Comparison of ENCODE assay signal across 8 cellular contexts in the genomic region with DNA sequence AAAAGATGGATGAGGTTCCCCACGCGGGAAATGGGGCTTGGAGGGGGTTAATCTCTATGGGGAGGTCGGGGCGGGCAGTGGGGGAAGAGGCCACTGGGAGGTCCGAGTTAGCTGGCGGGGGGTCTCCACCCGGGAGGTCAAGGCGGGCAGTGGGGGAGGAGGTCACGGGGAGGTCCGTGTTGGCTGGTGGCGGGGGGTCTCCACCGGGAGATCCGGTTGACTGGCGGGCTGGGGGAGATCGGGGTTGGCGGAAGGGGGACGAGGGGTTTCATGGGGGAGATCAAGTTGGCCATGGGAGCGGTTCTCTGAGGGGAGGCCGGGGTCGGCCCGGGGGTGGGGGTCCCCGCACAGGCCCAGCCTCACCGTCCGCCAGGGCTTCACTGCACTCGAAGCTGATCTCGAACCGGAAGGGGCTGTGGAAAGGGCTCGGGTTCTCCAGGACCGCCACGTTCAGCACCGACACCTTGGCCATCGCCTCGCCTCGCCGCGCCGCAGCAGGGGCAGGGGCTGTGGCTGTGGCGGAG. TPM values are rescaled to one million over a fixed set of nuclear protein-coding genes. Genes with fewer than 3 reads are reported as not detected.
DNase-seq lines count a peak whose midpoint lies in the region; ATAC-seq and TF ChIP-seq lines count a peak whose summit lies in the region.

No MANE protein-coding gene starts in this region.

- peak overlapping the region; percentile 53; the same call in 1 of the 2 replicates for H3K27ac Mint-ChIP-seq in WTC11
- peak overlapping the region; percentile 96 for H3K27ac Mint-ChIP-seq in stimulated activated naive CD8-positive, alpha-beta T cell treated with anti-CD3 and anti-CD28 coated beads, Interleukin-15, amount 100 ng/mL, for 72 hours

- peak overlapping the region; percentile 86 for H3K4me3 Mint-ChIP-seq in WTC11
- peak overlapping the region; percentile 73 to 95 for H3K4me3 Mint-ChIP-seq in stimulated activated naive CD8-positive, alpha-beta T cell treated with anti-CD3 and anti-CD28 coated beads, Interleukin-15, amount 100 ng/mL, for 72 hours

- no peaks in the 10 kb centered on the region for H3K9me3 Mint-ChIP-seq in WTC11
- H3K9me3 Mint-ChIP-seq in stimulated activated naive CD8-positive, alpha-beta T cell treated with anti-CD3 and anti-CD28 coated beads, Interleukin-15, amount 100 ng/mL, for 72 hours: no peaks in the 10 kb centered on the region

- H3K4me3 ChIP-seq in iPS-18c (ENCODE audit: insufficient read depth, low read depth, low read length): peak overlapping the region; percentile 93

- DNase-seq in NK-92 treated with Interleukin-12 subunit alpha and Interleukin-12 subunit beta, amount 100 ng/mL, for 24 hours (lab: John Stamatoyannopoulos, UW): peak; percentile 65
- DNase-seq in NK-92 (lab: John Stamatoyannopoulos, UW; ENCODE audit: unreplicated experiment) (no peak), WTC11 (ENCODE audit: low spot score) (no peak), GDM1 (lab: John Stamatoyannopoulos, UW) (no peak), COR-L47 (lab: John Stamatoyannopoulos, UW) (no peak), NCI-H2171 (lab: John Stamatoyannopoulos, UW) (no peak)
- DNase-seq in stimulated activated naive CD8-positive, alpha-beta T cell treated with anti-CD3 and anti-CD28 coated beads, Interleukin-15, amount 100 ng/mL, for 72 hours: no peak

- CTCF ChIA-PET in WTC11 (lab: Charles Lee): interaction anchor here (0.7 to 4.7 kb wide), 75 partner anchors 8 to 554 kb away, joined by 3 to 91 read pairs (median 5); a partner anchor contains a TSS

- TF ChIP-seq CTCF in WTC11 (IDR thresholded peaks at IDR 0.05): no peak

- ATAC-seq in WTC11: no peak
- peak; percentile 7 for ATAC-seq in stimulated activated naive CD8-positive, alpha-beta T cell treated with anti-CD3 and anti-CD28 coated beads, Interleukin-15, amount 100 ng/mL, for 72 hours

- H3K36me3 Mint-ChIP-seq in WTC11: peaks cover 11% of the 10 kb centered on the region

- POLR2A ChIA-PET in WTC11 (lab: Charles Lee): interaction anchor here (0.7 to 1.8 kb wide), 12 partner anchors 15 to 336 kb away, joined by 3 to 12 read pairs (median 3); a partner anchor contains a TSS

- H3K27me3 Mint-ChIP-seq in WTC11 (ENCODE audit: low read depth): no peaks in the 10 kb centered on the region; the same call in 1 of the 2 replicates
- H3K27me3 Mint-ChIP-seq in stimulated activated naive CD8-positive, alpha-beta T cell treated with anti-CD3 and anti-CD28 coated beads, Interleukin-15, amount 100 ng/mL, for 72 hours: no peaks in the 10 kb centered on the region

- H3K4me1 Mint-ChIP-seq in WTC11: peaks cover 19% of the 10 kb centered on the region
- peaks cover 39% of the 10 kb centered on the region for H3K4me1 Mint-ChIP-seq in stimulated activated naive CD8-positive, alpha-beta T cell treated with anti-CD3 and anti-CD28 coated beads, Interleukin-15, amount 100 ng/mL, for 72 hours

- H3K9me3 ChIP-seq in iPS-18c (ENCODE audit: control insufficient read depth, insufficient read depth, low read length): no peaks in the 10 kb centered on the region

TF ChIP-seq in WTC11, 78 proteins besides CTCF, POLR2A, EP300 and RAD21 (continues in another document):
- TF ChIP-seq RELA (CRISPR knock-in tag; IDR thresholded peaks at IDR 0.05; ENCODE audit: borderline replicate concordance): no peak
- TF ChIP-seq, protein P1, sequence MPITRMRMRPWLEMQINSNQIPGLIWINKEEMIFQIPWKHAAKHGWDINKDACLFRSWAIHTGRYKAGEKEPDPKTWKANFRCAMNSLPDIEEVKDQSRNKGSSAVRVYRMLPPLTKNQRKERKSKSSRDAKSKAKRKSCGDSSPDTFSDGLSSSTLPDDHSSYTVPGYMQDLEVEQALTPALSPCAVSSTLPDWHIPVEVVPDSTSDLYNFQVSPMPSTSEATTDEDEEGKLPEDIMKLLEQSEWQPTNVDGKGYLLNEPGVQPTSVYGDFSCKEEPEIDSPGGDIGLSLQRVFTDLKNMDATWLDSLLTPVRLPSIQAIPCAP (CRISPR knock-in tag; IDR thresholded peaks at IDR 0.05): peak; percentile 78
- TF ChIP-seq ETV6 (CRISPR knock-in tag; IDR thresholded peaks at IDR 0.05): peak; percentile 88; the same call in 1 of the 2 replicates
- TF ChIP-seq, protein P2, sequence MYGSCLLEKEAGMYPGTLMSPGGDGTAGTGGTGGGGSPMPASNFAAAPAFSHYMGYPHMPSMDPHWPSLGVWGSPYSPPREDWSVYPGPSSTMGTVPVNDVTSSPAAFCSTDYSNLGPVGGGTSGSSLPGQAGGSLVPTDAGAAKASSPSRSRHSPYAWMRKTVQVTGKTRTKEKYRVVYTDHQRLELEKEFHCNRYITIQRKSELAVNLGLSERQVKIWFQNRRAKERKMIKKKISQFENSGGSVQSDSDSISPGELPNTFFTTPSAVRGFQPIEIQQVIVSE (CRISPR knock-in tag; IDR thresholded peaks at IDR 0.05; ENCODE audit: borderline replicate concordance): no peak
- TF ChIP-seq IRF2 (CRISPR knock-in tag; IDR thresholded peaks at IDR 0.05; ENCODE audit: borderline replicate concordance, low read depth): no peak
- no peak; the same call in 1 of the 2 replicates for TF ChIP-seq CBFB (CRISPR knock-in tag; IDR thresholded peaks at IDR 0.05; ENCODE audit: low read depth)
- TF ChIP-seq, protein P3, sequence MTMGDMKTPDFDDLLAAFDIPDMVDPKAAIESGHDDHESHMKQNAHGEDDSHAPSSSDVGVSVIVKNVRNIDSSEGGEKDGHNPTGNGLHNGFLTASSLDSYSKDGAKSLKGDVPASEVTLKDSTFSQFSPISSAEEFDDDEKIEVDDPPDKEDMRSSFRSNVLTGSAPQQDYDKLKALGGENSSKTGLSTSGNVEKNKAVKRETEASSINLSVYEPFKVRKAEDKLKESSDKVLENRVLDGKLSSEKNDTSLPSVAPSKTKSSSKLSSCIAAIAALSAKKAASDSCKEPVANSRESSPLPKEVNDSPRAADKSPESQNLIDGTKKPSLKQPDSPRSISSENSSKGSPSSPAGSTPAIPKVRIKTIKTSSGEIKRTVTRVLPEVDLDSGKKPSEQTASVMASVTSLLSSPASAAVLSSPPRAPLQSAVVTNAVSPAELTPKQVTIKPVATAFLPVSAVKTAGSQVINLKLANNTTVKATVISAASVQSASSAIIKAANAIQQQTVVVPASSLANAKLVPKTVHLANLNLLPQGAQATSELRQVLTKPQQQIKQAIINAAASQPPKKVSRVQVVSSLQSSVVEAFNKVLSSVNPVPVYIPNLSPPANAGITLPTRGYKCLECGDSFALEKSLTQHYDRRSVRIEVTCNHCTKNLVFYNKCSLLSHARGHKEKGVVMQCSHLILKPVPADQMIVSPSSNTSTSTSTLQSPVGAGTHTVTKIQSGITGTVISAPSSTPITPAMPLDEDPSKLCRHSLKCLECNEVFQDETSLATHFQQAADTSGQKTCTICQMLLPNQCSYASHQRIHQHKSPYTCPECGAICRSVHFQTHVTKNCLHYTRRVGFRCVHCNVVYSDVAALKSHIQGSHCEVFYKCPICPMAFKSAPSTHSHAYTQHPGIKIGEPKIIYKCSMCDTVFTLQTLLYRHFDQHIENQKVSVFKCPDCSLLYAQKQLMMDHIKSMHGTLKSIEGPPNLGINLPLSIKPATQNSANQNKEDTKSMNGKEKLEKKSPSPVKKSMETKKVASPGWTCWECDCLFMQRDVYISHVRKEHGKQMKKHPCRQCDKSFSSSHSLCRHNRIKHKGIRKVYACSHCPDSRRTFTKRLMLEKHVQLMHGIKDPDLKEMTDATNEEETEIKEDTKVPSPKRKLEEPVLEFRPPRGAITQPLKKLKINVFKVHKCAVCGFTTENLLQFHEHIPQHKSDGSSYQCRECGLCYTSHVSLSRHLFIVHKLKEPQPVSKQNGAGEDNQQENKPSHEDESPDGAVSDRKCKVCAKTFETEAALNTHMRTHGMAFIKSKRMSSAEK (CRISPR knock-in tag; IDR thresholded peaks at IDR 0.05; ENCODE audit: borderline replicate concordance): no peak
- TF ChIP-seq FOXJ3 (CRISPR knock-in tag; IDR thresholded peaks at IDR 0.05; ENCODE audit: borderline replicate concordance): no peak
- TF ChIP-seq MXD4 (CRISPR knock-in tag; IDR thresholded peaks at IDR 0.05; ENCODE audit: borderline replicate concordance): no peak
- TF ChIP-seq, protein P4, sequence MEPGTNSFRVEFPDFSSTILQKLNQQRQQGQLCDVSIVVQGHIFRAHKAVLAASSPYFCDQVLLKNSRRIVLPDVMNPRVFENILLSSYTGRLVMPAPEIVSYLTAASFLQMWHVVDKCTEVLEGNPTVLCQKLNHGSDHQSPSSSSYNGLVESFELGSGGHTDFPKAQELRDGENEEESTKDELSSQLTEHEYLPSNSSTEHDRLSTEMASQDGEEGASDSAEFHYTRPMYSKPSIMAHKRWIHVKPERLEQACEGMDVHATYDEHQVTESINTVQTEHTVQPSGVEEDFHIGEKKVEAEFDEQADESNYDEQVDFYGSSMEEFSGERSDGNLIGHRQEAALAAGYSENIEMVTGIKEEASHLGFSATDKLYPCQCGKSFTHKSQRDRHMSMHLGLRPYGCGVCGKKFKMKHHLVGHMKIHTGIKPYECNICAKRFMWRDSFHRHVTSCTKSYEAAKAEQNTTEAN (CRISPR knock-in tag; IDR thresholded peaks at IDR 0.05): no peak
- peak; percentile 26; the same call in 1 of the 2 replicates for TF ChIP-seq ZNF423 (CRISPR knock-in tag; IDR thresholded peaks at IDR 0.05)
- no peak for TF ChIP-seq FOXK1 (CRISPR knock-in tag; IDR thresholded peaks at IDR 0.05)

RNA-seq across cellular contexts. Expression of a gene that starts 0.3 kb away (rescaled TPM):
- 37.1 to 40.4 TPM (median 38.4 TPM) in 3 replicates for total RNA-seq in WTC11 (2021)

RNA-seq across cellular contexts. Expression of a gene that starts 18.5 kb away (rescaled TPM):
- total RNA-seq in WTC11 (2021): 37.8 to 48.0 TPM (median 41.7 TPM) in 3 replicates

RNA-seq across cellular contexts. Expression of a gene that starts 45.5 kb away (rescaled TPM):
- total RNA-seq in WTC11 (2021): 113 to 131 TPM (median 116 TPM) in 3 replicates

RNA-seq across cellular contexts. Expression of a gene that starts 50.5 kb away (rescaled TPM):
- 0.35 to 0.87 TPM (median 0.41 TPM) in 3 replicates for total RNA-seq in WTC11 (2021)
